Comparison of ENCODE assay signal across 8 cellular contexts in the genomic region with DNA sequence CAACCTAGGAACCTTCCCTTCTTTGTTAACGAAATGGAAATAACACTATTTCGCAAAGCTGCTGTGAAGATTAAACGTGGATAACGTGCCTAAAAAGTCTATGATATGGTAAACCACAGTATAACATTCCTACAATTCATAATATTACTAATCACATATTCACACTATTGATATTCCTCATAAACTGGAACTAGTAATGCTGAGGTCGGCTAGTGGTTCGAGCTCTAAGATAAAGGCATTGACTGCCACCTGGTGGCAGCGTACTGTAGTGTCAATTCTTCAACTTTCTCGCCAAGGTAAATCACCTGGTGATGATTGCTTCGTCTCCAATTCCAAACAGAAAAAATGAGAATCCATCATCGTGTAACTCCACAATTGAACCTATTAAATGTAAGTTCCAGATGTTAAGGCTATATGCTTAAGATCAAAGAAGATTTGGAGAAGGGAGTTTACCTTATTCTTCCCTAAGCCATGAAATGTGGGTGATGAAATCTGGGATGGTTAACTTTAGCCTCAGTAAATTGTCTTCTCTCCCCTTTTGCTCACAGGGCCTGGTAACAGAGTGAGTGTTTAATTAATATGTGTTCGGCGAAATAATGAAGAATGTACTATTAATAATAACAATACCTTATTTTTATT.
DNase-seq lines count a peak whose midpoint lies in the region; ATAC-seq, FAIRE-seq and TF ChIP-seq lines count a peak whose summit lies in the region.

No MANE protein-coding gene starts in this region.

- H3K27ac ChIP-seq in Peyer's patch (no peak overlapping the region), neuronal stem cell (replicated peaks; ENCODE audit: low read length) (no peak overlapping the region)

- H2BK12ac ChIP-seq in neuronal stem cell (ENCODE audit: low read length), result no peak overlapping the region

- TF ChIP-seq CTCF in D721Med (IDR thresholded peaks at IDR 0.05; ENCODE audit: insufficient read depth, missing control alignments) (peak; percentile 65), Peyer's patch (IDR thresholded peaks at IDR 0.05) (peak in 5 of 6 experiments; percentile 16 to 86 (median 76))

- H2BK15ac ChIP-seq in neuronal stem cell (ENCODE audit: low read length), result no peak overlapping the region

- no peak overlapping the region for H2AK5ac ChIP-seq in neuronal stem cell (ENCODE audit: low read depth, low read length)

- H4K8ac ChIP-seq in neuronal stem cell (ENCODE audit: low read depth, low read length), result no peak overlapping the region

- H3K9ac ChIP-seq in neuronal stem cell (ENCODE audit: low read depth, low read length, poor library complexity), result no peak overlapping the region

- no peak overlapping the region for H3K14ac ChIP-seq in neuronal stem cell (ENCODE audit: low read length)

- H3K23ac ChIP-seq in neuronal stem cell (ENCODE audit: low read depth, low read length, poor library complexity), result no peak overlapping the region

- H3K4me1 ChIP-seq in Peyer's patch (no peaks in the 10 kb centered on the region), neuronal stem cell (ENCODE audit: control insufficient read depth in 2 of 2, insufficient read depth in 1 of 2, low read depth in 1 of 2, low read length in 2 of 2) (no peaks in the 10 kb centered on the region)

- TF ChIP-seq POLR2A in Peyer's patch (IDR thresholded peaks at IDR 0.05), result no peak

- DNase-seq in D721Med (ENCODE audit: insufficient read length, low spot score) (no peak), Peyer's patch (peak in 2 of 3 donors; percentile 58 to 74), neuronal stem cell (ENCODE audit: low spot score) (peak; percentile 50), 8988T (no peak)

- no peak overlapping the region for H3K18ac ChIP-seq in neuronal stem cell (ENCODE audit: low read length)

- H3K9me3 ChIP-seq in Peyer's patch (no peaks in the 10 kb centered on the region), neuronal stem cell (replicated peaks in 1 of 2; ENCODE audit: control insufficient read depth in 2 of 2, insufficient read depth in 1 of 2, low read depth in 1 of 2, low read length in 2 of 2) (no peaks in the 10 kb centered on the region)

- no peaks in the 10 kb centered on the region for H3K27me3 ChIP-seq in Peyer's patch
- no peaks in the 10 kb centered on the region for H3K27me3 ChIP-seq in neuronal stem cell (ENCODE audit: control insufficient read depth in 3 of 3, insufficient read depth in 3 of 3, low read depth in 1 of 3, low read length in 3 of 3)

- ATAC-seq in GM18519 (IDR thresholded peaks at IDR 0.05; ENCODE audit: low FRiP score, unreplicated experiment) (peak; percentile 86), HG03575 (IDR thresholded peaks at IDR 0.05; ENCODE audit: extremely low read depth, insufficient number of reproducible peaks, low FRiP score, unreplicated experiment) (peak; percentile 61), HG03095 (IDR thresholded peaks at IDR 0.05; ENCODE audit: unreplicated experiment) (no peak)

- FAIRE-seq in D721Med (lab: Jason Lieb, UNC) (no peak), endometrium (lab: Jason Lieb, UNC) (peak; percentile 86)

- no peak overlapping the region for H4K91ac ChIP-seq in neuronal stem cell (ENCODE audit: low read depth, low read length, poor library complexity)

- H3K79me1 ChIP-seq in neuronal stem cell (ENCODE audit: low read depth, low read length), result no peaks in the 10 kb centered on the region

- H3K4me2 ChIP-seq in neuronal stem cell (ENCODE audit: insufficient read depth, low read length, poor library complexity, severe bottlenecking), result no peak overlapping the region

- H3K36me3 ChIP-seq in Peyer's patch (no peaks in the 10 kb centered on the region), neuronal stem cell (replicated peaks in 1 of 2; ENCODE audit: control insufficient read depth in 2 of 2, insufficient read depth in 2 of 2, low read length in 2 of 2) (no peaks in the 10 kb centered on the region)

- H3K4ac ChIP-seq in neuronal stem cell (ENCODE audit: low read length), result no peak overlapping the region

- no peak overlapping the region for H2BK5ac ChIP-seq in neuronal stem cell (ENCODE audit: low read length)

- no peak overlapping the region for H3K4me3 ChIP-seq in Peyer's patch
- no peak overlapping the region for H3K4me3 ChIP-seq in neuronal stem cell (ENCODE audit: low read length in 2 of 2)

- H2BK120ac ChIP-seq in neuronal stem cell (ENCODE audit: low read depth, low read length), result no peak overlapping the region

- no CpG with 5 or more reads among the region's 12 CpGs for WGBS in neuronal stem cell (ENCODE audit: extremely low coverage in 2 of 2, insufficient read length in 2 of 2, insufficient replicate concordance in 1 of 2), 2 donors

- H2AFZ ChIP-seq in neuronal stem cell (ENCODE audit: low read length), result no peak overlapping the region

Comparison
In these comparisons a context has a peak if more than half of its experiments do, and no peak if none do; other contexts are left out.
1. DNase-seq: peak in Peyer's patch (2 of 3) and neuronal stem cell (single experiment); none in D721Med (single experiment) and 8988T (single experiment).